ENCODE assay signal across 1 cellular context in genomic region chr19:21835810-21836444, GRCh38.
TF ChIP-seq lines count a peak whose summit lies in the region.

TSS of gene ZNF43 (minus strand) at chr19:21836182. CDS start at chr19:21836038, 144 bp downstream.

TF ChIP-seq in WTC11, 78 proteins besides CTCF, POLR2A, EP300 and RAD21 (continued from another document):
- TF ChIP-seq IRF2 (CRISPR knock-in tag; IDR thresholded peaks at IDR 0.05; ENCODE audit: borderline replicate concordance, low read depth) (no peak), AFF4 (CRISPR knock-in tag; IDR thresholded peaks at IDR 0.05; ENCODE audit: borderline replicate concordance) (no peak), GTF2I (CRISPR knock-in tag; conservative IDR thresholded peaks at IDR 0.05) (no peak), ATF3 (CRISPR knock-in tag; conservative IDR thresholded peaks at IDR 0.05) (no peak), MAX (CRISPR knock-in tag; IDR thresholded peaks at IDR 0.05) (peak; percentile 82), ESRRA (CRISPR knock-in tag; IDR thresholded peaks at IDR 0.05; ENCODE audit: borderline replicate concordance) (no peak), ZNF532 (CRISPR knock-in tag; IDR thresholded peaks at IDR 0.05; ENCODE audit: borderline replicate concordance) (no peak), ZMAT4 (CRISPR knock-in tag; IDR thresholded peaks at IDR 0.05) (no peak), ZNF219 (CRISPR knock-in tag; IDR thresholded peaks at IDR 0.05; ENCODE audit: borderline replicate concordance) (no peak), ELF4 (CRISPR knock-in tag; IDR thresholded peaks at IDR 0.05; ENCODE audit: low read depth) (no peak), PRDM15 (CRISPR knock-in tag; IDR thresholded peaks at IDR 0.05) (no peak), RELA (CRISPR knock-in tag; IDR thresholded peaks at IDR 0.05; ENCODE audit: borderline replicate concordance) (no peak), ZNF121 (CRISPR knock-in tag; IDR thresholded peaks at IDR 0.05) (no peak), JAZF1 (CRISPR knock-in tag; IDR thresholded peaks at IDR 0.05) (no peak), EMX1 (CRISPR knock-in tag; IDR thresholded peaks at IDR 0.05) (0 out of 2 replicates have a peak, but pooled peaks have one; percentile 60), ZNF138 (CRISPR knock-in tag; conservative IDR thresholded peaks at IDR 0.05) (no peak), CBFB (CRISPR knock-in tag; IDR thresholded peaks at IDR 0.05; ENCODE audit: low read depth) (no peak), ZBTB43 (CRISPR knock-in tag; IDR thresholded peaks at IDR 0.05) (0 out of 2 replicates have a peak, but pooled peaks have one; percentile 48), TCF7 (CRISPR knock-in tag; IDR thresholded peaks at IDR 0.05; ENCODE audit: low read depth) (0 out of 2 replicates have a peak, but pooled peaks have one; percentile 42), PRRX2 (CRISPR knock-in tag; IDR thresholded peaks at IDR 0.05) (no peak; the same call in 1 of the 2 replicates), USF2 (CRISPR knock-in tag; IDR thresholded peaks at IDR 0.05) (no peak), FOXP1 (CRISPR knock-in tag; IDR thresholded peaks at IDR 0.05; ENCODE audit: borderline replicate concordance) (peak; percentile 82), MXD4 (CRISPR knock-in tag; IDR thresholded peaks at IDR 0.05; ENCODE audit: borderline replicate concordance) (no peak), KAT7 (CRISPR knock-in tag; IDR thresholded peaks at IDR 0.05; ENCODE audit: borderline replicate concordance) (0 out of 2 replicates have a peak, but pooled peaks have one; percentile 25), FOXK1 (CRISPR knock-in tag; IDR thresholded peaks at IDR 0.05) (peak; percentile 16; the same call in 1 of the 2 replicates), SMAD3 (CRISPR knock-in tag; IDR thresholded peaks at IDR 0.05; ENCODE audit: borderline replicate concordance) (no peak), GABPB1 (CRISPR knock-in tag; IDR thresholded peaks at IDR 0.05) (0 out of 2 replicates have a peak, but pooled peaks have one; percentile 17), STAT6 (CRISPR knock-in tag; conservative IDR thresholded peaks at IDR 0.05; ENCODE audit: low read depth) (no peak), SP1 (CRISPR knock-in tag; conservative IDR thresholded peaks at IDR 0.05) (peak; percentile 73), ZSCAN18 (CRISPR knock-in tag; IDR thresholded peaks at IDR 0.05) (no peak), TEAD4 (CRISPR knock-in tag; IDR thresholded peaks at IDR 0.05) (peak; percentile 76; the same call in 1 of the 2 replicates), ZNF423 (CRISPR knock-in tag; IDR thresholded peaks at IDR 0.05) (no peak)
